In the genomic region with DNA sequence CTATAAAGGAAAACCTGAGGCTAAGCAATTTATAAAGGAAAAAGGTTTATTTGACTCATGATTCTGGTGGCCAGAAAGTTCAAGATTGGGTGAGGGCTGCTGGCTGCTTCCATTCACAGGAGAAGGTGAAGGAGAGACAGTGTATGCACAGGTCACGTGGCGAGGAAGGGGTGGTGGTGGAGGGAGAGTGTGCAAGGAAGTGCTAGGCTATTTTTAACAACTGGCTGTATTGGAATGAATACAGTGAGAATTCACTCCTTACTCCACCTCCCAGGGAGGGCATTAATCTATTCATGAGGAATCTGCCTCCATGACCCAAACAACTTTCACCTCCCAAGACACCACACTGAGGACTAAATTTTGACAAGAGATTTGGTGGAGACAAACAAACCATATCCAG, we compare ENCODE assay signal across 14 cellular contexts.
"Had no signal": no experiment of that assay in that cellular context is flagged by ENCODE, and none has a peak within 500 bp of the region (broad histone marks: within the 10 kb centered on the region; RNA-seq: fewer than 3 reads in every experiment).

No MANE protein-coding gene starts in this region.

- H3K4me1 ChIP-seq: colonic mucosa, esophagus squamous epithelium had no signal

- DNase-seq: activated B cell treated with CpG ODN at 0.5 μM for 24 hours; activated CD4-positive, alpha-beta T cell treated with anti-CD3 and anti-CD28 coated beads, Interleukin-2, amount 10 ng/mL, durations not matched to agents 24 days and 14 days; activated gamma-delta T cell; activated naive CD8-positive, alpha-beta T cell treated with anti-CD3 and anti-CD28 coated beads for 36 hours; activated T-cell treated with anti-CD3 and anti-CD28 coated beads, Interleukin-2, amount 50 U/mL, for 4 hours; aorta; colonic mucosa; esophagus squamous epithelium; foreskin fibroblast; islet precursor cell; left lung; ovary; transverse colon had no signal

- H3K9me3 ChIP-seq: colonic mucosa, esophagus squamous epithelium, left lung, ovary, transverse colon had no signal

- H3K27me3 ChIP-seq: colonic mucosa, esophagus squamous epithelium, left lung, ovary, transverse colon had no signal

- H3K36me3 ChIP-seq: colonic mucosa, esophagus squamous epithelium, left lung, ovary, transverse colon had no signal

- H3K4me3 ChIP-seq: colonic mucosa, esophagus squamous epithelium, left lung, ovary, transverse colon had no signal

- FAIRE-seq: bronchial epithelial cell had no signal

- H3K27ac ChIP-seq: colonic mucosa, esophagus squamous epithelium, left lung, ovary, transverse colon had no signal

- ATAC-seq: activated T-cell treated with anti-CD3 and anti-CD28 coated beads, Interleukin-2, amount 50 U/mL, for 4 hours; left lung had no signal
